Comparison of ENCODE assay signal across 8 cellular contexts in the genomic region with DNA sequence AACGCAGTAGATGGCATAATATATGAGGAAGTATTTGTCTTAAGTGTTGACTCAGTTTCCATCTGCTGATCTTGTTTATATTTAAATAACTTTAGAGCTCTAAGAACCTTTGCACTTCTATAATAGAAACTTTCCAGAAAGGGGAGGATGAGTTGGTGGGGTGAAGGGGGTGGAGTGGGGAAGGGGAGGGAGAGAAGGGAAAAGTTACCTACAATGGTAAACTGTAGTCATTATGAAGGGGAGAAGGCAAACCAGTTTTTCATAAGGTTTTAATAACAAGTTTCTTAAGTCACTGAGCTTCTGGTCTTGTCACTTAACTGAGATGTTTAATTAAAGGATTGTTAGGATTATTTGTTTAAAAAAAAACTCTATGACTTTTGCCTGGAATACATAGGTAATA. TPM values are rescaled to one million over a fixed set of nuclear protein-coding genes. Genes with fewer than 3 reads are reported as not detected.
A peak's percentile ranks its signal among the peaks of the same experiment; 100 is the strongest.
DNase-seq lines count a peak whose midpoint lies in the region; ATAC-seq, FAIRE-seq and TF ChIP-seq lines count a peak whose summit lies in the region.

No MANE protein-coding gene starts in this region.

- FAIRE-seq in pancreas (lab: Jason Lieb, UNC) = no peak

- WGBS in pancreas, 2 donors = 0% methylated on average over 1 of the region's 1 CpG

- peaks cover 1 to 4% of the 10 kb centered on the region in 2 donors for H3K4me1 Mint-ChIP-seq in effector memory CD8-positive, alpha-beta T cell (ENCODE audit: low read depth in 2 of 2)

- no peaks in the 10 kb centered on the region for H3K9me3 Mint-ChIP-seq in effector memory CD8-positive, alpha-beta T cell

- H3K36me3 Mint-ChIP-seq in effector memory CD8-positive, alpha-beta T cell (ENCODE audit: insufficient read depth) = peaks cover 2% of the 10 kb centered on the region

- H3K4me3 Mint-ChIP-seq in effector memory CD8-positive, alpha-beta T cell = peak overlapping the region; percentile 42 to 51

- ATAC-seq in effector memory CD8-positive, alpha-beta T cell (replicated peaks) = no peak
- peak; percentile 45 to 77 (median 56) for ATAC-seq in pancreas

- H3K9me3 ChIP-seq in pancreas = no peaks in the 10 kb centered on the region

- H3K36me3 ChIP-seq in pancreas = no peaks in the 10 kb centered on the region

- peak overlapping the region; percentile 12 to 86 (median 46) for H3K27ac ChIP-seq in pancreas

- no peak overlapping the region for H3K27ac Mint-ChIP-seq in effector memory CD8-positive, alpha-beta T cell

- no peak for TF ChIP-seq CTCF in LNCaP clone FGC (IDR thresholded peaks at IDR 0.05; ENCODE audit: control insufficient read depth, extremely low read depth, insufficient read depth)
- no peak for TF ChIP-seq CTCF in pancreas (IDR thresholded peaks at IDR 0.05)

- intact Hi-C loops in pancreas (cut with DNase I) = no loop called here

- peak overlapping the region; percentile 57; the same call in 1 of the 2 replicates for H3K4me3 ChIP-seq in GM08714 (ENCODE audit: low read length)
- H3K4me3 ChIP-seq in LNCaP clone FGC (ENCODE audit: low read depth, low read length) = peak overlapping the region; percentile 47
- H3K4me3 ChIP-seq in pancreas = peak overlapping the region; percentile 6 to 42 (median 16)

- H3K27me3 Mint-ChIP-seq in effector memory CD8-positive, alpha-beta T cell = no peaks in the 10 kb centered on the region

- H3K4me1 ChIP-seq in pancreas = peaks cover 0 to 16% (median 15%) of the 10 kb centered on the region in 3 donors

- DNase-seq in LNCaP clone FGC (ENCODE audit: low read depth) (no peak), pancreas (no peak), NCI-H82 treated with DMSO at 0.1 percent for 48 hours (lab: John Stamatoyannopoulos, UW; ENCODE audit: unreplicated experiment) (no peak), CD1c-positive myeloid dendritic cell (ENCODE audit: extremely low spot score) (no peak)
- DNase-seq in effector memory CD8-positive, alpha-beta T cell = no peak
- no peak for DNase-seq in stimulated activated naive CD4-positive, alpha-beta T cell treated with Interleukin-2 at 50 U/mL for 16 hours (lab: John Stamatoyannopoulos, UW)
- no peak for DNase-seq in stimulated activated CD4-positive, alpha-beta T cell treated with anti-CD3 and anti-CD28 coated beads, Interleukin-4, amount 100 ng/mL, for 4 hours

- no peaks in the 10 kb centered on the region for H3K27me3 ChIP-seq in pancreas

RNA-seq across cellular contexts. Expression of a gene that starts 0.3 kb away (rescaled TPM):
- 10 to 100 TPM in 2 of 6 donors, 1 to 10 TPM in 4; 4.8 to 18.1 (median 7.0) TPM for total RNA-seq in pancreas
- polyA plus RNA-seq in pancreas = 1 to 10 TPM; 5.6 to 5.8 TPM

RNA-seq across cellular contexts. Expression of a gene that starts 11.8 kb away (rescaled TPM):
- 10 to 100 TPM; 18.6 to 31.2 (median 25.1) TPM for total RNA-seq in pancreas
- polyA plus RNA-seq in pancreas = 1 to 10 TPM; 4.6 to 7.3 TPM
